14 cellular contexts compared by ENCODE assay signal in the genomic region with DNA sequence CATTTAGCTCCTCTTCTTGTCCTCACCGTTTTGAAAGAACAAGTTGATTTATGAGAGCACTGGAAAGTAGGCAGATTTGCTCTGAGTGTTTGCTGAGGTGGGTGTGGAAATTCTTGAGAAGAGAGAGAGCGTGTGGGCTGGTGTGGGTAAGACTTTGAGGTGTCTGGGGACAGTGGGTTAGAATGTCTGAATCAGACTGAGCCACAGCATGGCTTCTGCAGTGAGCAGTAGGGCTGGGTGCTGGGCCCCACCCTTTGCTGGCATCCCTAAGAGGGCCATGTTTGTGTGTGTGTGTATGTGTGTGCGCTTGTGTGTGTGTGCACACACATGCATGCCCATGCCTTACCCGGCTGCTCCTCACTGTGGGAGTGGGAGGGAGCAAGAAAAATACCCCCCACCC.
DNase-seq lines count a peak whose midpoint lies in the region; ATAC-seq, FAIRE-seq and TF ChIP-seq lines count a peak whose summit lies in the region.
"Had no signal": no experiment of that assay in that cellular context is flagged by ENCODE, and none has a peak within 500 bp of the region (broad histone marks: within the 10 kb centered on the region; RNA-seq: fewer than 3 reads in every experiment).

No MANE protein-coding gene starts in this region.

- H3K36me3 ChIP-seq in HepG2 (replicated peaks in 1 of 2; ENCODE audit: control insufficient read depth in 1 of 2, insufficient read depth in 2 of 2, low read length in 2 of 2), result no peaks in the 10 kb centered on the region
- H3K36me3 ChIP-seq: colonic mucosa, neural progenitor cell had no signal

- CTCF ChIA-PET in activated CD8-positive, alpha-beta T cell treated with anti-CD3 and anti-CD28 coated beads for 36 hours (lab: Charles Lee), result interaction anchor here (1.0 to 1.5 kb wide), 5 partner anchors 8 to 423 kb away, joined by 4 to 6 read pairs (median 5); no protein-coding TSS in a partner anchor
- CTCF ChIA-PET in HepG2 (lab: Yijun Ruan, JAX; ENCODE audit: low intra/inter-chr PET ratio, low total read pairs), result no interaction called here

- TF ChIP-seq EP300 in HepG2 (IDR thresholded peaks at IDR 0.05; ENCODE audit: low read depth in 2 of 2, low read length in 2 of 2) (no peak), HepG2 (CRISPR knock-in tag; IDR thresholded peaks at IDR 0.05; ENCODE audit: borderline replicate concordance) (no peak)

- no peaks in the 10 kb centered on the region for H3K4me1 ChIP-seq in HepG2 (ENCODE audit: insufficient read depth, low read length)
- H3K4me1 ChIP-seq: colonic mucosa, neural progenitor cell had no signal

- no peak overlapping the region for H3K4me3 ChIP-seq in HepG2 (replicated peaks in 1 of 3; ENCODE audit: insufficient read depth in 1 of 3, low read depth in 2 of 3, low read length in 3 of 3)
- H3K4me3 ChIP-seq: colonic mucosa, neural progenitor cell had no signal

- no peak overlapping the region for H3K27ac ChIP-seq in HepG2 (ENCODE audit: extremely low read length, insufficient read depth, low read length)
- H3K27ac ChIP-seq: colonic mucosa, neural progenitor cell had no signal

- ATAC-seq in activated CD8-positive, alpha-beta T cell treated with anti-CD3 and anti-CD28 coated beads for 36 hours, result peak; percentile 90
- no peak for ATAC-seq in HepG2

- peaks cover 14% of the 10 kb centered on the region for H3K36me3 Mint-ChIP-seq in activated CD8-positive, alpha-beta T cell treated with anti-CD3 and anti-CD28 coated beads for 36 hours (ENCODE audit: low read depth)
- H3K36me3 Mint-ChIP-seq: neural progenitor cell had no signal

- H3K27ac Mint-ChIP-seq in activated CD8-positive, alpha-beta T cell treated with anti-CD3 and anti-CD28 coated beads for 36 hours, result peak overlapping the region; percentile 69
- H3K27ac Mint-ChIP-seq: neural progenitor cell had no signal

- H3K4me3 Mint-ChIP-seq in activated CD8-positive, alpha-beta T cell treated with anti-CD3 and anti-CD28 coated beads for 36 hours, result no peak overlapping the region
- H3K4me3 Mint-ChIP-seq: neural progenitor cell had no signal

- POLR2A ChIA-PET in activated CD8-positive, alpha-beta T cell treated with anti-CD3 and anti-CD28 coated beads for 36 hours (lab: Charles Lee), result no interaction called here
- POLR2A ChIA-PET in HepG2 (lab: Yijun Ruan, JAX), result no interaction called here

- DNase-seq in GM03348 (ENCODE audit: low spot score) (peak; percentile 64), head of caudate nucleus (peak in 37 of 42 donors; percentile 11 to 87 (median 50)), DMS114 treated with DMSO at 0.1 percent for 48 hours (lab: John Stamatoyannopoulos, UW; ENCODE audit: unreplicated experiment) (no peak), D721Med (ENCODE audit: insufficient read length, low spot score) (no peak), HepG2 (ENCODE audit: low spot score) (no peak), SW 1271 (lab: John Stamatoyannopoulos, UW) (no peak)
- peak; percentile 72 for DNase-seq in activated CD8-positive, alpha-beta T cell treated with anti-CD3 and anti-CD28 coated beads for 36 hours
- peak; percentile 38 for DNase-seq in stimulated activated CD4-positive, alpha-beta T cell treated with anti-CD3 and anti-CD28 coated beads, Interleukin-4, amount 100 ng/mL, for 1 hour
- DNase-seq: activated gamma-delta T cell treated with Interleukin-2 at 50 U/mL for 16 hours, colonic mucosa, foreskin melanocyte, HCEC 1CT, NCI-H2081 had no signal

- peaks cover 29% of the 10 kb centered on the region for H3K4me1 Mint-ChIP-seq in activated CD8-positive, alpha-beta T cell treated with anti-CD3 and anti-CD28 coated beads for 36 hours (ENCODE audit: low read depth)
- H3K4me1 Mint-ChIP-seq: neural progenitor cell had no signal

- no peak for FAIRE-seq in D721Med (lab: Jason Lieb, UNC)
- FAIRE-seq in HepG2 (lab: Jason Lieb, UNC), result no peak

- peaks cover 1% of the 10 kb centered on the region for H3K27me3 Mint-ChIP-seq in activated CD8-positive, alpha-beta T cell treated with anti-CD3 and anti-CD28 coated beads for 36 hours

- no peaks in the 10 kb centered on the region for H4K20me1 ChIP-seq in HepG2 (ENCODE audit: insufficient read depth, low read length)

- 24% methylated on average over 3 of the region's 4 CpGs for WGBS in HepG2 (ENCODE audit: low lambda C conversion rate)

- TF ChIP-seq CTCF in activated CD8-positive, alpha-beta T cell treated with anti-CD3 and anti-CD28 coated beads for 36 hours (IDR thresholded peaks at IDR 0.05), result no peak
- no peak for TF ChIP-seq CTCF in D721Med (IDR thresholded peaks at IDR 0.05; ENCODE audit: insufficient read depth, missing control alignments)
- no peak for TF ChIP-seq CTCF in HepG2 (CRISPR knock-in tag; IDR thresholded peaks at IDR 0.05)

- H3K9me3 ChIP-seq in HepG2 (ENCODE audit: low read length), result peaks cover 26% of the 10 kb centered on the region
- H3K9me3 ChIP-seq: colonic mucosa had no signal

- H3K9me3 Mint-ChIP-seq in activated CD8-positive, alpha-beta T cell treated with anti-CD3 and anti-CD28 coated beads for 36 hours, result peaks cover 29% of the 10 kb centered on the region

- no peak for TF ChIP-seq POLR2A in HepG2 (IDR thresholded peaks at IDR 0.05; ENCODE audit: insufficient read depth in 1 of 2, low read depth in 2 of 2, low read length in 2 of 2)

- BruUV-seq in HepG2 (replicated peaks; lab: Mats Ljungman, UMichigan), result no TSS peak

- no peak overlapping the region for H2AFZ ChIP-seq in HepG2 (ENCODE audit: low read length)
- H2AFZ ChIP-seq: neural progenitor cell had no signal

- H3K79me2 ChIP-seq in HepG2 (ENCODE audit: insufficient read depth, low read length), result no peaks in the 10 kb centered on the region

- no peak overlapping the region for H3K4me2 ChIP-seq in HepG2 (ENCODE audit: low read depth, low read length)
- H3K4me2 ChIP-seq: neural progenitor cell had no signal

- in situ Hi-C loops in HepG2 (cut with HindIII; ENCODE audit: extremely low pct_ligation_motif_present, low pct_unique_long_range_greater_than_20kb), result no loop called here

- intact Hi-C loops in activated CD8-positive, alpha-beta T cell treated with anti-CD3 and anti-CD28 coated beads for 36 hours (cut with micrococcal nuclease), result no loop called here
- intact Hi-C loops in head of caudate nucleus (cut with DNase I), result no loop called here
- intact Hi-C loops in HepG2 (cut with micrococcal nuclease; ENCODE audit: unreplicated experiment), result no loop called here

- TF ChIP-seq RAD21 in HepG2 (CRISPR knock-in tag; IDR thresholded peaks at IDR 0.05), result no peak

- H3K27me3 ChIP-seq in HepG2 (ENCODE audit: control insufficient read depth in 1 of 2, insufficient read depth in 2 of 2, low read length in 2 of 2), result 0 out of 5 replicates have a peak, but pooled peaks cover 0 to 4% of the 10 kb centered on the region in 2 experiments
- H3K27me3 ChIP-seq: colonic mucosa, neural progenitor cell had no signal

- H3K9ac ChIP-seq in HepG2 (ENCODE audit: insufficient read depth, low read depth, low read length), result no peak overlapping the region
- H3K9ac ChIP-seq: neural progenitor cell had no signal

TF ChIP-seq in HepG2, 621 proteins besides CTCF, POLR2A, EP300 and RAD21 (continues in another document):
- TF ChIP-seq ZBTB1 (CRISPR knock-in tag; IDR thresholded peaks at IDR 0.05; ENCODE audit: borderline replicate concordance) (no peak), SKI (IDR thresholded peaks at IDR 0.05; ENCODE audit: partially characterized antibody) (no peak), ERF (CRISPR knock-in tag; IDR thresholded peaks at IDR 0.05) (no peak), ZNF44 (CRISPR knock-in tag; IDR thresholded peaks at IDR 0.05) (no peak), ZNF180 (CRISPR knock-in tag; IDR thresholded peaks at IDR 0.05; ENCODE audit: borderline replicate concordance, low read depth) (no peak), SIX1 (CRISPR knock-in tag; IDR thresholded peaks at IDR 0.05; ENCODE audit: borderline replicate concordance) (no peak), ZNF331 (CRISPR knock-in tag; IDR thresholded peaks at IDR 0.05) (no peak), TBL1XR1 (IDR thresholded peaks at IDR 0.05; ENCODE audit: borderline replicate concordance, low read length, partially characterized antibody) (no peak), ZNF777 (CRISPR knock-in tag; IDR thresholded peaks at IDR 0.05) (no peak), NRL (CRISPR knock-in tag; IDR thresholded peaks at IDR 0.05; ENCODE audit: borderline replicate concordance) (no peak), ZNF343 (CRISPR knock-in tag; IDR thresholded peaks at IDR 0.05) (no peak)
- TF ChIP-seq, protein P1, sequence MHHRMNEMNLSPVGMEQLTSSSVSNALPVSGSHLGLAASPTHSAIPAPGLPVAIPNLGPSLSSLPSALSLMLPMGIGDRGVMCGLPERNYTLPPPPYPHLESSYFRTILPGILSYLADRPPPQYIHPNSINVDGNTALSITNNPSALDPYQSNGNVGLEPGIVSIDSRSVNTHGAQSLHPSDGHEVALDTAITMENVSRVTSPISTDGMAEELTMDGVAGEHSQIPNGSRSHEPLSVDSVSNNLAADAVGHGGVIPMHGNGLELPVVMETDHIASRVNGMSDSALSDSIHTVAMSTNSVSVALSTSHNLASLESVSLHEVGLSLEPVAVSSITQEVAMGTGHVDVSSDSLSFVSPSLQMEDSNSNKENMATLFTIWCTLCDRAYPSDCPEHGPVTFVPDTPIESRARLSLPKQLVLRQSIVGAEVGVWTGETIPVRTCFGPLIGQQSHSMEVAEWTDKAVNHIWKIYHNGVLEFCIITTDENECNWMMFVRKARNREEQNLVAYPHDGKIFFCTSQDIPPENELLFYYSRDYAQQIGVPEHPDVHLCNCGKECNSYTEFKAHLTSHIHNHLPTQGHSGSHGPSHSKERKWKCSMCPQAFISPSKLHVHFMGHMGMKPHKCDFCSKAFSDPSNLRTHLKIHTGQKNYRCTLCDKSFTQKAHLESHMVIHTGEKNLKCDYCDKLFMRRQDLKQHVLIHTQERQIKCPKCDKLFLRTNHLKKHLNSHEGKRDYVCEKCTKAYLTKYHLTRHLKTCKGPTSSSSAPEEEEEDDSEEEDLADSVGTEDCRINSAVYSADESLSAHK (CRISPR knock-in tag; IDR thresholded peaks at IDR 0.05; ENCODE audit: borderline replicate concordance), result no peak
- TF ChIP-seq, protein P2, sequence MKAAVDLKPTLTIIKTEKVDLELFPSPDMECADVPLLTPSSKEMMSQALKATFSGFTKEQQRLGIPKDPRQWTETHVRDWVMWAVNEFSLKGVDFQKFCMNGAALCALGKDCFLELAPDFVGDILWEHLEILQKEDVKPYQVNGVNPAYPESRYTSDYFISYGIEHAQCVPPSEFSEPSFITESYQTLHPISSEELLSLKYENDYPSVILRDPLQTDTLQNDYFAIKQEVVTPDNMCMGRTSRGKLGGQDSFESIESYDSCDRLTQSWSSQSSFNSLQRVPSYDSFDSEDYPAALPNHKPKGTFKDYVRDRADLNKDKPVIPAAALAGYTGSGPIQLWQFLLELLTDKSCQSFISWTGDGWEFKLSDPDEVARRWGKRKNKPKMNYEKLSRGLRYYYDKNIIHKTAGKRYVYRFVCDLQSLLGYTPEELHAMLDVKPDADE (CRISPR knock-in tag; IDR thresholded peaks at IDR 0.05), result no peak

Comparison
In these comparisons a context has a peak if more than half of its experiments do, and no peak if none do; other contexts are left out.
1. DNase-seq: peak in GM03348 (single experiment), activated CD8-positive, alpha-beta T cell treated with anti-CD3 and anti-CD28 coated beads for 36 hours (single experiment), head of caudate nucleus (37 of 42) and stimulated activated CD4-positive, alpha-beta T cell treated with anti-CD3 and anti-CD28 coated beads, Interleukin-4, amount 100 ng/mL, for 1 hour (single experiment); none in DMS114 treated with DMSO at 0.1 percent for 48 hours (single experiment), D721Med (single experiment), HepG2 (single experiment) and SW 1271 (0 of 2).